In genomic region chr16:6105115-6105514, GRCh38 we compare ENCODE assay signal across 21 cellular contexts.
DNase-seq lines count a peak whose midpoint lies in the region; TF ChIP-seq lines count a peak whose summit lies in the region.
"Had no signal": no experiment of that assay in that cellular context is flagged by ENCODE, and none has a peak within 500 bp of the region (broad histone marks: within the 10 kb centered on the region; RNA-seq: fewer than 3 reads in every experiment).

No MANE protein-coding gene starts in this region.

- WGBS in transverse colon (ENCODE audit: low coverage in 1 of 2), 2 donors = 54 to 73% methylated on average over 3 of the region's 3 CpGs

- TF ChIP-seq POLR2A in transverse colon (IDR thresholded peaks at IDR 0.05) = no peak

- H3F3A ChIP-seq in neural cell (ENCODE audit: insufficient read depth, low read length, poor library complexity, severe bottlenecking) = no peaks in the 10 kb centered on the region

- H3K9me2 ChIP-seq in neural cell (ENCODE audit: insufficient read depth, low read length) = no peaks in the 10 kb centered on the region

- no peak overlapping the region for H3K4me2 ChIP-seq in neural cell (ENCODE audit: low read length)

- H3K9ac ChIP-seq in neural cell (ENCODE audit: low read length) = no peak overlapping the region

- H3K27ac ChIP-seq in neural cell (ENCODE audit: low read length) (peak overlapping the region; percentile 2), transverse colon (no peak overlapping the region)
- H3K27ac ChIP-seq: Peyer's patch, SK-N-MC had no signal

- no peak for TF ChIP-seq EP300 in neural cell (conservative IDR thresholded peaks at IDR 0.05; ENCODE audit: poor library complexity, severe bottlenecking)
- TF ChIP-seq EP300 in transverse colon (IDR thresholded peaks at IDR 0.05; ENCODE audit: low read depth) = no peak

- H3K36me3 ChIP-seq in neural cell (ENCODE audit: insufficient read depth, low read length) (no peaks in the 10 kb centered on the region), transverse colon (no peaks in the 10 kb centered on the region)
- H3K36me3 ChIP-seq: Peyer's patch had no signal

- H3K4me3 ChIP-seq in neural cell (ENCODE audit: low read length) = no peak overlapping the region
- no peak overlapping the region for H3K4me3 ChIP-seq in transverse colon
- H3K4me3 ChIP-seq: Peyer's patch, SK-N-MC had no signal

- TF ChIP-seq RAD21 in neural cell (conservative IDR thresholded peaks at IDR 0.05) = peak; percentile 15

- intact Hi-C loops in transverse colon (cut with DNase I; ENCODE audit: low total_unique reads) = no loop called here

- no peaks in the 10 kb centered on the region for H4K20me1 ChIP-seq in neural cell (ENCODE audit: insufficient read depth)

- H3K27me3 ChIP-seq in neural cell (ENCODE audit: insufficient read depth, low read depth, low read length) = no peaks in the 10 kb centered on the region
- H3K27me3 ChIP-seq in transverse colon = no peaks in the 10 kb centered on the region
- H3K27me3 ChIP-seq: Peyer's patch had no signal

- H3K79me2 ChIP-seq in neural cell (replicated peaks; ENCODE audit: insufficient read depth, low read length) = peaks cover 13% of the 10 kb centered on the region

- no peaks in the 10 kb centered on the region for H3K4me1 ChIP-seq in transverse colon
- H3K4me1 ChIP-seq: Peyer's patch had no signal

- TF ChIP-seq CTCF in neural cell (IDR thresholded peaks at IDR 0.05; ENCODE audit: poor library complexity, severe bottlenecking) (no peak), transverse colon (IDR thresholded peaks at IDR 0.05) (no peak)

- in situ Hi-C loops in transverse colon (cut with MboI; ENCODE audit: low pct_ligation_motif_present in 1 of 4, low pct_unique_long_range_greater_than_20kb in 1 of 4, low sequenced_read_pairs in 3 of 4) = no loop called here

- H3K9me3 ChIP-seq in neural cell (ENCODE audit: low read length) (no peaks in the 10 kb centered on the region), transverse colon (no peaks in the 10 kb centered on the region)
- H3K9me3 ChIP-seq: Peyer's patch had no signal

- peak; percentile 45 for DNase-seq in EH (ENCODE audit: low read depth)
- DNase-seq in NCI-H226 = peak; percentile 60
- peak; percentile 18 for DNase-seq in astrocyte of the hippocampus (ENCODE audit: low read depth, low spot score)
- no peak for DNase-seq in NCI-H1048 (lab: John Stamatoyannopoulos, UW)
- no peak for DNase-seq in transverse colon
- no peak for DNase-seq in HPDE6-E6E7 (ENCODE audit: extremely low spot score)
- no peak for DNase-seq in 8988T
- DNase-seq: C1 segment of cervical spinal cord; CD8-positive, alpha-beta memory T cell; DMS79; H7; NCI-H1105 treated with DMSO at 0.1 percent for 48 hours; NCI-H1694 treated with DMSO at 0.1 percent for 48 hours; NCI-H2107; NCI-H2227 treated with DMSO at 0.1 percent for 48 hours; NCI-H524 treated with DMSO at 0.1 percent for 48 hours; NK-92 treated with Interleukin-12 subunit alpha and Interleukin-12 subunit beta, amount 100 ng/mL, for 24 hours; Peyer's patch; SHP77 had no signal

- H2AFZ ChIP-seq in neural cell (ENCODE audit: low read depth, low read length) = no peak overlapping the region

TF ChIP-seq in neural cell, 6 proteins besides CTCF, POLR2A, EP300 and RAD21:
- TF ChIP-seq POLR2AphosphoS5 (IDR thresholded peaks at IDR 0.05) = no peak
- no peak for TF ChIP-seq REST (IDR thresholded peaks at IDR 0.05; ENCODE audit: borderline replicate concordance)
- no peak for TF ChIP-seq SMC3 (conservative IDR thresholded peaks at IDR 0.05; ENCODE audit: poor library complexity)
- TF ChIP-seq MXI1 (conservative IDR thresholded peaks at IDR 0.05; ENCODE audit: poor library complexity, severe bottlenecking) = no peak

Comparison
In these comparisons a context has a peak if more than half of its experiments do, and no peak if none do; other contexts are left out.
1. DNase-seq: peak in EH (single experiment), NCI-H226 (single experiment) and astrocyte of the hippocampus (single experiment); none in NCI-H1048 (single experiment), transverse colon (single experiment), HPDE6-E6E7 (single experiment) and 8988T (single experiment).